In genomic region chr1:212630159-212630900, GRCh38 we compare ENCODE assay signal across 8 cellular contexts. TPM values are rescaled to one million over a fixed set of nuclear protein-coding genes. Genes with fewer than 3 reads are reported as not detected.
DNase-seq lines count a peak whose midpoint lies in the region; ATAC-seq, FAIRE-seq and TF ChIP-seq lines count a peak whose summit lies in the region.

No MANE protein-coding gene starts in this region.

- peak overlapping the region; percentile 13; the same call in 1 of the 2 replicates for H3K9ac ChIP-seq in ES-I3 (ENCODE audit: low read depth, low read length)
- no peak overlapping the region for H3K9ac ChIP-seq in SK-N-SH

- H3K4me3 ChIP-seq in SK-N-SH (ENCODE audit: low read depth in 2 of 2, low read length in 1 of 2) (no peak overlapping the region; a peak in 1 of 4 replicates), sigmoid colon (no peak overlapping the region)

- peak; percentile 4 for FAIRE-seq in HTR-8/SVneo (lab: Jason Lieb, UNC)

- peak; percentile 70 for TF ChIP-seq CTCF in SK-N-SH (IDR thresholded peaks at IDR 0.05)
- TF ChIP-seq CTCF in sigmoid colon (IDR thresholded peaks at IDR 0.05): peak in 3 of 4 experiments; percentile 66 to 74 (median 70)

- no peaks in the 10 kb centered on the region for H4K20me1 ChIP-seq in SK-N-SH (ENCODE audit: insufficient read depth)

- H3K36me3 Mint-ChIP-seq in activated naive CD8-positive, alpha-beta T cell treated with anti-CD3 and anti-CD28 coated beads for 36 hours: peaks cover 7% of the 10 kb centered on the region

- DNase-seq in HTR-8/SVneo (ENCODE audit: insufficient read length, low spot score): peak; percentile 75
- DNase-seq in SK-N-SH: peak; percentile 75
- peak; percentile 61 for DNase-seq in activated naive CD8-positive, alpha-beta T cell treated with anti-CD3 and anti-CD28 coated beads for 36 hours
- DNase-seq in left ventricle myocardium superior: peak; percentile 69
- DNase-seq in sigmoid colon: peak; percentile 82
- DNase-seq in mesenteric fat pad (ENCODE audit: low spot score): no peak

- H3K4me3 Mint-ChIP-seq in activated naive CD8-positive, alpha-beta T cell treated with anti-CD3 and anti-CD28 coated beads for 36 hours: no peak overlapping the region

- no peak overlapping the region for H2AFZ ChIP-seq in SK-N-SH (ENCODE audit: low read depth)

- H3K4me2 ChIP-seq in SK-N-SH: no peak overlapping the region

- peak; percentile 62 for TF ChIP-seq RAD21 in SK-N-SH (IDR thresholded peaks at IDR 0.05; ENCODE audit: low read length)

- ATAC-seq in GM21528 (IDR thresholded peaks at IDR 0.05; ENCODE audit: low FRiP score, unreplicated experiment): peak; percentile 79
- ATAC-seq in left ventricle myocardium superior: peak; percentile 92

- no peaks in the 10 kb centered on the region for H3K27me3 Mint-ChIP-seq in activated naive CD8-positive, alpha-beta T cell treated with anti-CD3 and anti-CD28 coated beads for 36 hours

- TF ChIP-seq POLR2A in sigmoid colon (IDR thresholded peaks at IDR 0.05): no peak

- no peaks in the 10 kb centered on the region for H3F3A ChIP-seq in SK-N-SH (replicated peaks; ENCODE audit: insufficient read depth)

- no peaks in the 10 kb centered on the region for H3K79me2 ChIP-seq in SK-N-SH (ENCODE audit: insufficient read depth)

- CTCF ChIA-PET in SK-N-SH (lab: Yijun Ruan, JAX): interaction anchor here (1.2 to 4.9 kb wide), 10 partner anchors 8 to 153 kb away, joined by 3 to 38 read pairs (median 6); partner anchors contain the start of gene ATF3

- WGBS in SK-N-SH (ENCODE audit: low lambda C conversion rate): 57% methylated on average over 11 of the region's 16 CpGs
- WGBS in sigmoid colon, 2 donors: 58 to 60% methylated on average over 16 of the region's 16 CpGs

- no peak overlapping the region for H3K27ac ChIP-seq in SK-N-SH (ENCODE audit: low read depth in 2 of 2, low read length in 1 of 2)
- no peak overlapping the region for H3K27ac ChIP-seq in sigmoid colon

- POLR2A ChIA-PET in SK-N-SH (lab: Yijun Ruan, JAX): no interaction called here

- H3K27me3 ChIP-seq in SK-N-SH (ENCODE audit: insufficient read depth): peaks cover 55% of the 10 kb centered on the region
- no peaks in the 10 kb centered on the region for H3K27me3 ChIP-seq in sigmoid colon

- no peak overlapping the region for H3K27ac Mint-ChIP-seq in activated naive CD8-positive, alpha-beta T cell treated with anti-CD3 and anti-CD28 coated beads for 36 hours

- TF ChIP-seq EP300 in SK-N-SH (IDR thresholded peaks at IDR 0.05; ENCODE audit: borderline replicate concordance in 1 of 2, low read depth in 1 of 2, low read length in 1 of 2): no peak
- no peak for TF ChIP-seq EP300 in sigmoid colon (IDR thresholded peaks at IDR 0.05)

- no peaks in the 10 kb centered on the region for H3K9me2 ChIP-seq in SK-N-SH

- H3K4me1 ChIP-seq in ES-I3 (ENCODE audit: insufficient read depth, low read length): peaks cover 17% of the 10 kb centered on the region; the same call in 1 of the 2 replicates
- H3K4me1 ChIP-seq in SK-N-SH (ENCODE audit: control insufficient read depth in 1 of 2, insufficient read depth in 2 of 2, low read depth in 1 of 2, low read length in 1 of 2): peaks cover 0 to 20% of the 10 kb centered on the region in 2 experiments; a peak in 2 of 4 replicates
- peaks cover 0 to 5% (median 1%) of the 10 kb centered on the region in 4 donors for H3K4me1 ChIP-seq in sigmoid colon

- H3K4me1 Mint-ChIP-seq in activated naive CD8-positive, alpha-beta T cell treated with anti-CD3 and anti-CD28 coated beads for 36 hours: peaks cover 7% of the 10 kb centered on the region

- H3K9me3 ChIP-seq in ES-I3 (ENCODE audit: control insufficient read depth, insufficient read depth, low read length) (peaks cover 9% of the 10 kb centered on the region; the same call in 1 of the 2 replicates), SK-N-SH (no peaks in the 10 kb centered on the region), sigmoid colon (no peaks in the 10 kb centered on the region)

- H3K9me3 Mint-ChIP-seq in activated naive CD8-positive, alpha-beta T cell treated with anti-CD3 and anti-CD28 coated beads for 36 hours: peaks cover 9% of the 10 kb centered on the region

- intact Hi-C loops in left ventricle myocardium superior (cut with micrococcal nuclease): no loop called here
- intact Hi-C loops in sigmoid colon (cut with DNase I): loop anchor here (1.0 kb wide), 1 partner anchor 153 kb away; no protein-coding TSS in a partner anchor

- H3K36me3 ChIP-seq in ES-I3 (ENCODE audit: insufficient read depth, low read length): no peaks in the 10 kb centered on the region
- no peaks in the 10 kb centered on the region for H3K36me3 ChIP-seq in SK-N-SH (replicated peaks in 1 of 2; ENCODE audit: control insufficient read depth in 1 of 2, insufficient read depth in 2 of 2, low read length in 1 of 2)
- H3K36me3 ChIP-seq in sigmoid colon: no peaks in the 10 kb centered on the region

TF ChIP-seq in SK-N-SH, 30 proteins besides CTCF, POLR2A, EP300 and RAD21:
- TF ChIP-seq SMC3 (IDR thresholded peaks at IDR 0.05; ENCODE audit: low read depth, low read length): peak; percentile 55
- TF ChIP-seq IRF3 (IDR thresholded peaks at IDR 0.05; ENCODE audit: low read depth, low read length): no peak

RNA-seq across cellular contexts. Expression of gene ATF3, which starts 21.8 kb away (rescaled TPM):
- polyA plus RNA-seq in SK-N-SH (2012; rRNA removed): 29.7 TPM in 2 replicates
- polyA plus RNA-seq in SK-N-SH (2012; cell fraction: cytosol; rRNA removed): 16.4 and 25.6 TPM in 2 replicates
- polyA plus RNA-seq in SK-N-SH (2012; cell fraction: nucleus; rRNA removed): 75.2 and 130 TPM in 2 replicates
- total RNA-seq in activated naive CD8-positive, alpha-beta T cell treated with anti-CD3 and anti-CD28 coated beads for 36 hours: 10 to 100 TPM; 42.4 to 44.9 TPM
- 14.6 TPM for total RNA-seq in left ventricle myocardium superior
- total RNA-seq in sigmoid colon: 10 to 100 TPM in 2 of 4 donors, 1 to 10 TPM in 2; 3.2 to 32.0 (median 11.8) TPM
- 100 to 1,000 TPM in 1 of 3 donors, 10 to 100 TPM in 2; 29.4 to 162 (median 37.8) TPM for polyA plus RNA-seq in sigmoid colon
- 113 TPM for total RNA-seq in mesenteric fat pad
